ENCODE assay signal across 1 cellular context in the genomic region with DNA sequence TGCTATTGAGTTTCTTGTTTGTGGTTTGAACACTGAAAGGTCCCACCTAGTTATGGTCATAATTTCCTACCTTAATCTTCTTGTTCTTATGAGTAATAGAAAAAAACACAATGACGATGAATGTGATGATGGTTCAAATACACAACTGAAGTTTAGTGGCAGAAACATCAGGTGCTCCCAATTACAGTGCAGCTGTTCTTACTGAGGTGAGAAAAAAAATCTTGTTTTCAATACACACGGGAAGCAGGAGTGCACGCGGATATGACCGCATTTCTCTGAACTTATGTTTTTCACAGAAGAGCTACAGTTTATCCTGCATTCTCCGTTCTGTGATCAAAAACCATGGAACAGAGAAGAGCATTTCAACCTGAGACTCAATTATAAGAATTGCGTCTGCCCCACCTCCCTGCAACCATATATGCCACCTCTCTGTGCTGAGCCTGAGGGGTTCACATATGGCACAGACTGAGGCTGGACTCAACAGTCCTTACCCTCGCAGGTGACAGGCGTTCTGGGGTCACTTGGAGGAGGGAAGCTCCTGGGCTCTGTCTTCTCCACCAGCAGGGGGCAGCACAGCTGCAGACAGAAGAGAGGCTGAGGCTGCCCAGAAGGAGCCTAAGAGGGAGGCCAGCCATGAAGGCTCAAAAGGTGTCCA.
TF ChIP-seq lines count a peak whose summit lies in the region.

No MANE protein-coding gene starts in this region.

TF ChIP-seq in GM12878, 131 proteins besides CTCF, POLR2A, EP300 and RAD21 (continued from another document):
- TF ChIP-seq, protein P1, sequence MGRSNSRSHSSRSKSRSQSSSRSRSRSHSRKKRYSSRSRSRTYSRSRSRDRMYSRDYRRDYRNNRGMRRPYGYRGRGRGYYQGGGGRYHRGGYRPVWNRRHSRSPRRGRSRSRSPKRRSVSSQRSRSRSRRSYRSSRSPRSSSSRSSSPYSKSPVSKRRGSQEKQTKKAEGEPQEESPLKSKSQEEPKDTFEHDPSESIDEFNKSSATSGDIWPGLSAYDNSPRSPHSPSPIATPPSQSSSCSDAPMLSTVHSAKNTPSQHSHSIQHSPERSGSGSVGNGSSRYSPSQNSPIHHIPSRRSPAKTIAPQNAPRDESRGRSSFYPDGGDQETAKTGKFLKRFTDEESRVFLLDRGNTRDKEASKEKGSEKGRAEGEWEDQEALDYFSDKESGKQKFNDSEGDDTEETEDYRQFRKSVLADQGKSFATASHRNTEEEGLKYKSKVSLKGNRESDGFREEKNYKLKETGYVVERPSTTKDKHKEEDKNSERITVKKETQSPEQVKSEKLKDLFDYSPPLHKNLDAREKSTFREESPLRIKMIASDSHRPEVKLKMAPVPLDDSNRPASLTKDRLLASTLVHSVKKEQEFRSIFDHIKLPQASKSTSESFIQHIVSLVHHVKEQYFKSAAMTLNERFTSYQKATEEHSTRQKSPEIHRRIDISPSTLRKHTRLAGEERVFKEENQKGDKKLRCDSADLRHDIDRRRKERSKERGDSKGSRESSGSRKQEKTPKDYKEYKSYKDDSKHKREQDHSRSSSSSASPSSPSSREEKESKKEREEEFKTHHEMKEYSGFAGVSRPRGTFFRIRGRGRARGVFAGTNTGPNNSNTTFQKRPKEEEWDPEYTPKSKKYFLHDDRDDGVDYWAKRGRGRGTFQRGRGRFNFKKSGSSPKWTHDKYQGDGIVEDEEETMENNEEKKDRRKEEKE (IDR thresholded peaks at IDR 0.05): no peak
